In the genomic region with DNA sequence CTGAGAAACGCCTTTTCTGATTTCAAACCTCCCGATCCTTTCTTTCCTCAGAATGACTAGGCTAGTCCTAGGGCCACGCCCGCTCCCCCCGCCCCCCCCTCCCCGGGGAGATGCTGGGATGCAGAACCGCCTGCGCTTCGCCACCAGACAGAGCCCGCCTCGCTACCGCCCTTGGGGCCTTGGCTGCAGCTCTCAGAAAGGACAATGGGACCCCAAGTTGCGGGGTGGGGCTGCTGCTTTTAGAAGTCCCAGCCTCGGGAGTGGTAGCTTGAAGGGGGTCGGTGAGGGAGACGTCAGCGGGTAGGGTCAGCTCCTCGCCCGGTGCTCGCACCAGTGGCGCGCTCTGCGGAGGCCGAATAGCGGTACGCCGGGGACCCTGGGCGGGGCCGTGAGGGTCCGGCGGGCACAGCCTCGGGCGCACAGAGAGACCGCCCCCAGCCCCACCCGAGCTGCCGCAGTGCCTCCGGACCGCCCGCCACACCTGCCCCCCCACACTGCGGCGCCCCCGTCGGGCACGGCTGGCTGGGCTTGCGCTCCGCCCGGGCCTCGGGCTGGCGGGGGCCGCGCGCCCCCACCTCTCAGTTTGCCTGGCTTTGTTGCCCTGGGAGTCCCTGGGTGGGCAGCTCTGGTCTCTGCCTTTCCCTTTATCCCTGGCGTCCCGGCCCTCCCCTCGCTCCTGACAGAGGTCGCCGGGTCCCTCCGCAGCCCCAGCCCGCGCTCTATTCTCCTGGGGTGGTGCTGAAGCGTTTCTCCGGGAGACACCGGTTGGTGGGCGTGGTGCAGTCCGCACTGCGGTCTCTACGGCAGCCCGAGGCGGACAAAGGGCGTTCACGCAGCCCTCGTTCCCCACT, we compare ENCODE assay signal across 8 cellular contexts. TPM values are rescaled to one million over a fixed set of nuclear protein-coding genes. Genes with fewer than 3 reads are reported as not detected.
DNase-seq lines count a peak whose midpoint lies in the region; ATAC-seq, FAIRE-seq and TF ChIP-seq lines count a peak whose summit lies in the region.

No MANE protein-coding gene starts in this region.

- H3K27me3 ChIP-seq in neuron (ENCODE audit: insufficient read depth, low read length) = no peaks in the 10 kb centered on the region

- no peak for FAIRE-seq in A549 (lab: Jason Lieb, UNC)

- no peaks in the 10 kb centered on the region for H3K9me3 Mint-ChIP-seq in activated T-cell treated with anti-CD3 and anti-CD28 coated beads, Interleukin-2, amount 50 U/mL, for 72 hours

- H3K4me1 ChIP-seq in A549 (peaks cover 47% of the 10 kb centered on the region), neuron (ENCODE audit: insufficient read depth, low read length) (peaks cover 44% of the 10 kb centered on the region)

- TF ChIP-seq RAD21 in A549 (conservative IDR thresholded peaks at IDR 0.05 in 1 of 2, IDR thresholded peaks at IDR 0.05 in 1 of 2) = no peak

- H2AFZ ChIP-seq in neuron (ENCODE audit: low read depth, low read length) = no peak overlapping the region

- H3K27me3 Mint-ChIP-seq in activated T-cell treated with anti-CD3 and anti-CD28 coated beads, Interleukin-2, amount 50 U/mL, for 72 hours (ENCODE audit: low read depth) = peaks cover 72% of the 10 kb centered on the region

- no peaks in the 10 kb centered on the region for H3K36me3 Mint-ChIP-seq in activated T-cell treated with anti-CD3 and anti-CD28 coated beads, Interleukin-2, amount 50 U/mL, for 72 hours (ENCODE audit: insufficient read depth in 2 of 2)

- H3K4me3 Mint-ChIP-seq in activated T-cell treated with anti-CD3 and anti-CD28 coated beads, Interleukin-2, amount 50 U/mL, for 72 hours = peak overlapping the region; percentile 83 to 87

- CTCF ChIA-PET in A549 (lab: Yijun Ruan, JAX) = interaction anchor here (0.8 to 5.9 kb wide), 11 partner anchors 11 to 325 kb away, joined by 3 to 43 read pairs (median 3); no protein-coding TSS in a partner anchor

- 0% methylated on average over 26 of the region's 72 CpGs for WGBS in A549 (ENCODE audit: missing lambda C conversion rate)

- no peak overlapping the region for H3K27ac Mint-ChIP-seq in activated T-cell treated with anti-CD3 and anti-CD28 coated beads, Interleukin-2, amount 50 U/mL, for 72 hours

- ATAC-seq in A549 = peak; percentile 60 to 70
- peak; percentile 66 for ATAC-seq in activated T-cell treated with anti-CD3 and anti-CD28 coated beads, Interleukin-2, amount 50 U/mL, for 72 hours (replicated peaks in 1 of 2)

- H3K27ac ChIP-seq in A549 = peak overlapping the region; percentile 86 to 96

- TF ChIP-seq CTCF in A549 (IDR thresholded peaks at IDR 0.05) (no peak), GM12864 (IDR thresholded peaks at IDR 0.05; ENCODE audit: low read depth, low read length, missing control alignments) (no peak)

- peak; percentile 26; the same call in 1 of the 2 replicates for TF ChIP-seq POLR2A in A549 (IDR thresholded peaks at IDR 0.05; ENCODE audit: low read length)

- H3K4me1 Mint-ChIP-seq in activated T-cell treated with anti-CD3 and anti-CD28 coated beads, Interleukin-2, amount 50 U/mL, for 72 hours (ENCODE audit: low read depth) = no peaks in the 10 kb centered on the region

- POLR2A ChIA-PET in A549 (lab: Yijun Ruan, JAX) = interaction anchor here (0.7 to 6.8 kb wide), 7 partner anchors 17 to 200 kb away, joined by 3 to 70 read pairs (median 5); no protein-coding TSS in a partner anchor

- peak; percentile 61 to 70 for DNase-seq in A549 (ENCODE audit: low read depth in 1 of 2, low spot score in 1 of 2)
- DNase-seq in GM12864 (ENCODE audit: low read depth) = no peak
- DNase-seq in NCI-H146 treated with DMSO at 0.1 percent for 48 hours (lab: John Stamatoyannopoulos, UW; ENCODE audit: unreplicated experiment) = peak; percentile 69
- peak; percentile 23 to 37 for DNase-seq in activated T-cell treated with anti-CD3 and anti-CD28 coated beads, Interleukin-2, amount 50 U/mL, for 72 hours
- peak; percentile 77 for DNase-seq in glomerular visceral epithelial cell (ENCODE audit: extremely low spot score)
- DNase-seq in GM19240 (ENCODE audit: insufficient read length, low spot score) = no peak
- DNase-seq in SKM-1 treated with dmso at 0.1 percent for 144 hours (lab: John Stamatoyannopoulos, UW; ENCODE audit: unreplicated experiment) = no peak

- no peak for TF ChIP-seq EP300 in A549 (IDR thresholded peaks at IDR 0.05)

- H3K4me3 ChIP-seq in A549 = peak overlapping the region; percentile 84
- peak overlapping the region; percentile 37 for H3K4me3 ChIP-seq in GM12864 (ENCODE audit: low read depth, low read length)
- H3K4me3 ChIP-seq in neuron (ENCODE audit: low read length) = peak overlapping the region; percentile 91

- H3K9me3 ChIP-seq in A549 = 0 out of 3 replicates have a peak, but pooled peaks cover 3% of the 10 kb centered on the region
- peaks cover 2% of the 10 kb centered on the region for H3K9me3 ChIP-seq in neuron (ENCODE audit: low read length)

- peaks cover 36% of the 10 kb centered on the region for H3K36me3 ChIP-seq in neuron (ENCODE audit: insufficient read depth, low read length)

- peak overlapping the region; percentile 82 for H3K4me2 ChIP-seq in A549

TF ChIP-seq in A549, 52 proteins besides CTCF, POLR2A, EP300 and RAD21 (continues in another document):
- TF ChIP-seq, protein P1, sequence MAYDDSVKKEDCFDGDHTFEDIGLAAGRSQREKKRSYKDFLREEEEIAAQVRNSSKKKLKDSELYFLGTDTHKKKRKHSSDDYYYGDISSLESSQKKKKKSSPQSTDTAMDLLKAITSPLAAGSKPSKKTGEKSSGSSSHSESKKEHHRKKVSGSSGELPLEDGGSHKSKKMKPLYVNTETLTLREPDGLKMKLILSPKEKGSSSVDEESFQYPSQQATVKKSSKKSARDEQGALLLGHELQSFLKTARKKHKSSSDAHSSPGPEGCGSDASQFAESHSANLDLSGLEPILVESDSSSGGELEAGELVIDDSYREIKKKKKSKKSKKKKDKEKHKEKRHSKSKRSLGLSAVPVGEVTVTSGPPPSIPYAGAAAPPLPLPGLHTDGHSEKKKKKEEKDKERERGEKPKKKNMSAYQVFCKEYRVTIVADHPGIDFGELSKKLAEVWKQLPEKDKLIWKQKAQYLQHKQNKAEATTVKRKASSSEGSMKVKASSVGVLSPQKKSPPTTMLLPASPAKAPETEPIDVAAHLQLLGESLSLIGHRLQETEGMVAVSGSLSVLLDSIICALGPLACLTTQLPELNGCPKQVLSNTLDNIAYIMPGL (CRISPR knock-in tag; IDR thresholded peaks at IDR 0.05; ENCODE audit: borderline replicate concordance) = no peak
- TF ChIP-seq HEYL (CRISPR knock-in tag; IDR thresholded peaks at IDR 0.05) (no peak), JUNB (IDR thresholded peaks at IDR 0.05) (no peak), HOXB5 (CRISPR knock-in tag; IDR thresholded peaks at IDR 0.05) (no peak), JUN (IDR thresholded peaks at IDR 0.05) (peak in 1 of 2 experiments; percentile 42; a peak in 2 of 5 replicates), PHF8 (IDR thresholded peaks at IDR 0.05; ENCODE audit: borderline replicate concordance, low read depth) (0 out of 2 replicates have a peak, but pooled peaks have one; percentile 36), ZNF302 (CRISPR knock-in tag; IDR thresholded peaks at IDR 0.05) (no peak), MAFK (IDR thresholded peaks at IDR 0.05; ENCODE audit: partially characterized antibody) (no peak)
- TF ChIP-seq, protein P2, sequence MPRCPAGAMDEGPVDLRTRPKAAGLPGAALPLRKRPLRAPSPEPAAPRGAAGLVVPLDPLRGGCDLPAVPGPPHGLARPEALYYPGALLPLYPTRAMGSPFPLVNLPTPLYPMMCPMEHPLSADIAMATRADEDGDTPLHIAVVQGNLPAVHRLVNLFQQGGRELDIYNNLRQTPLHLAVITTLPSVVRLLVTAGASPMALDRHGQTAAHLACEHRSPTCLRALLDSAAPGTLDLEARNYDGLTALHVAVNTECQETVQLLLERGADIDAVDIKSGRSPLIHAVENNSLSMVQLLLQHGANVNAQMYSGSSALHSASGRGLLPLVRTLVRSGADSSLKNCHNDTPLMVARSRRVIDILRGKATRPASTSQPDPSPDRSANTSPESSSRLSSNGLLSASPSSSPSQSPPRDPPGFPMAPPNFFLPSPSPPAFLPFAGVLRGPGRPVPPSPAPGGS (IDR thresholded peaks at IDR 0.05) = 0 out of 3 replicates have a peak, but pooled peaks have one; percentile 19
- TF ChIP-seq, protein P3, sequence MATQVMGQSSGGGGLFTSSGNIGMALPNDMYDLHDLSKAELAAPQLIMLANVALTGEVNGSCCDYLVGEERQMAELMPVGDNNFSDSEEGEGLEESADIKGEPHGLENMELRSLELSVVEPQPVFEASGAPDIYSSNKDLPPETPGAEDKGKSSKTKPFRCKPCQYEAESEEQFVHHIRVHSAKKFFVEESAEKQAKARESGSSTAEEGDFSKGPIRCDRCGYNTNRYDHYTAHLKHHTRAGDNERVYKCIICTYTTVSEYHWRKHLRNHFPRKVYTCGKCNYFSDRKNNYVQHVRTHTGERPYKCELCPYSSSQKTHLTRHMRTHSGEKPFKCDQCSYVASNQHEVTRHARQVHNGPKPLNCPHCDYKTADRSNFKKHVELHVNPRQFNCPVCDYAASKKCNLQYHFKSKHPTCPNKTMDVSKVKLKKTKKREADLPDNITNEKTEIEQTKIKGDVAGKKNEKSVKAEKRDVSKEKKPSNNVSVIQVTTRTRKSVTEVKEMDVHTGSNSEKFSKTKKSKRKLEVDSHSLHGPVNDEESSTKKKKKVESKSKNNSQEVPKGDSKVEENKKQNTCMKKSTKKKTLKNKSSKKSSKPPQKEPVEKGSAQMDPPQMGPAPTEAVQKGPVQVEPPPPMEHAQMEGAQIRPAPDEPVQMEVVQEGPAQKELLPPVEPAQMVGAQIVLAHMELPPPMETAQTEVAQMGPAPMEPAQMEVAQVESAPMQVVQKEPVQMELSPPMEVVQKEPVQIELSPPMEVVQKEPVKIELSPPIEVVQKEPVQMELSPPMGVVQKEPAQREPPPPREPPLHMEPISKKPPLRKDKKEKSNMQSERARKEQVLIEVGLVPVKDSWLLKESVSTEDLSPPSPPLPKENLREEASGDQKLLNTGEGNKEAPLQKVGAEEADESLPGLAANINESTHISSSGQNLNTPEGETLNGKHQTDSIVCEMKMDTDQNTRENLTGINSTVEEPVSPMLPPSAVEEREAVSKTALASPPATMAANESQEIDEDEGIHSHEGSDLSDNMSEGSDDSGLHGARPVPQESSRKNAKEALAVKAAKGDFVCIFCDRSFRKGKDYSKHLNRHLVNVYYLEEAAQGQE (IDR thresholded peaks at IDR 0.05) = peak; percentile 50
- TF ChIP-seq, protein P4, sequence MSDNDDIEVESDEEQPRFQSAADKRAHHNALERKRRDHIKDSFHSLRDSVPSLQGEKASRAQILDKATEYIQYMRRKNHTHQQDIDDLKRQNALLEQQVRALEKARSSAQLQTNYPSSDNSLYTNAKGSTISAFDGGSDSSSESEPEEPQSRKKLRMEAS (IDR thresholded peaks at IDR 0.05) = peak; percentile 27

RNA-seq across cellular contexts. Expression of a gene that starts 1.1 kb away (rescaled TPM):
- 73.0 and 93.0 TPM in 2 replicates for polyA plus RNA-seq in A549 (2011; rRNA removed)
- polyA plus RNA-seq in A549 (2012; cell fraction: cytosol; rRNA removed) = 16.2 and 17.0 TPM in 2 replicates
- 53.5 and 54.6 TPM in 2 replicates for polyA plus RNA-seq in A549 (2012; cell fraction: nucleus; rRNA removed)
- 37.1 to 49.1 TPM (median 40.2 TPM) in 3 replicates for polyA plus RNA-seq in A549 (2017; fragmentation: RNase III; extraction: RNeasy Plus Mini Kit Qiagen cat#74134 plus additional on column Dnase treatment)
- polyA minus RNA-seq in A549 (2011; rRNA and poly(A)+ RNA removed) = 191 and 227 TPM in 2 replicates
- 1 to 10 TPM; 5.5 TPM for total RNA-seq in activated T-cell treated with anti-CD3 and anti-CD28 coated beads, Interleukin-2, amount 50 U/mL, for 72 hours

Comparison
In these comparisons a context has a peak if more than half of its experiments do, and no peak if none do; other contexts are left out.
1. DNase-seq: peak in A549 (2 of 2), NCI-H146 treated with DMSO at 0.1 percent for 48 hours (single experiment), activated T-cell treated with anti-CD3 and anti-CD28 coated beads, Interleukin-2, amount 50 U/mL, for 72 hours (2 of 2) and glomerular visceral epithelial cell (single experiment); none in GM12864 (single experiment), GM19240 (single experiment) and SKM-1 treated with dmso at 0.1 percent for 144 hours (single experiment).
2. H3K4me3 ChIP-seq: peak in every context shown above with its lines; median percentile 91 in neuron; 84 in A549; 37 in GM12864.